ENCODE assay signal across 8 cellular contexts in genomic region chr1:96236156-96236739, GRCh38.
A peak's percentile ranks its signal among the peaks of the same experiment; 100 is the strongest.
DNase-seq lines count a peak whose midpoint lies in the region; ATAC-seq and TF ChIP-seq lines count a peak whose summit lies in the region.

No MANE protein-coding gene starts in this region.

- H3K36me3 ChIP-seq in mesendoderm (ENCODE audit: control insufficient read depth, insufficient read depth, low read length) = no peaks in the 10 kb centered on the region

- no peaks in the 10 kb centered on the region for H3K27me3 ChIP-seq in mesendoderm (ENCODE audit: insufficient read depth, low read length, poor library complexity)

- peaks cover 2% of the 10 kb centered on the region for H3K4me1 ChIP-seq in mesendoderm (ENCODE audit: control insufficient read depth, low read depth, low read length)

- no peak overlapping the region for H3K23ac ChIP-seq in mesendoderm (ENCODE audit: low read length)

- no peak overlapping the region for H2AK5ac ChIP-seq in mesendoderm (ENCODE audit: low read length)

- no peak overlapping the region for H2BK120ac ChIP-seq in mesendoderm (ENCODE audit: low read depth, low read length)

- no peak overlapping the region for H4K5ac ChIP-seq in mesendoderm (ENCODE audit: low read length)

- H2BK15ac ChIP-seq in mesendoderm (replicated peaks; ENCODE audit: low read depth) = no peak overlapping the region

- no peak overlapping the region for H3K4ac ChIP-seq in mesendoderm (ENCODE audit: low read depth, low read length)

- no peak overlapping the region for H3K4me3 ChIP-seq in choroid plexus epithelial cell (ENCODE audit: low read depth, low read length)
- H3K4me3 ChIP-seq in mesendoderm (ENCODE audit: low read length) = no peak overlapping the region

- H4K8ac ChIP-seq in mesendoderm (ENCODE audit: low read depth, low read length) = no peak overlapping the region

- H3K18ac ChIP-seq in mesendoderm (ENCODE audit: low read length) = no peak overlapping the region

- no peak overlapping the region for H3K9ac ChIP-seq in mesendoderm (ENCODE audit: low read length)

- no peak overlapping the region for H3K56ac ChIP-seq in mesendoderm (ENCODE audit: low read length)

- ATAC-seq in HG03175 (IDR thresholded peaks at IDR 0.05; ENCODE audit: unreplicated experiment) (peak; percentile 66), GM19397 (IDR thresholded peaks at IDR 0.05; ENCODE audit: unreplicated experiment) (no peak)

- DNase-seq in DMS79 treated with DMSO at 0.1 percent for 48 hours (lab: John Stamatoyannopoulos, UW) (peak; percentile 53), DMS79 (lab: John Stamatoyannopoulos, UW) (no peak), NOMO-1 treated with DMSO at 0.1 percent for 48 hours (lab: John Stamatoyannopoulos, UW; ENCODE audit: unreplicated experiment) (peak; percentile 40), choroid plexus epithelial cell (ENCODE audit: low read depth) (peak; percentile 86), mesendoderm (peak; percentile 67), HuH-7.5 (ENCODE audit: low spot score) (no peak)

- H3K4me2 ChIP-seq in mesendoderm (ENCODE audit: low read length) = no peak overlapping the region

- WGBS in mesendoderm (ENCODE audit: extremely low coverage, insufficient coverage, low lambda C conversion rate) = no CpG with 5 or more reads among the region's 4 CpGs

- H3K27ac ChIP-seq in mesendoderm (ENCODE audit: low read depth, low read length) = no peak overlapping the region

- no peak overlapping the region for H2BK5ac ChIP-seq in mesendoderm (ENCODE audit: low read length)

- no peaks in the 10 kb centered on the region for H3K79me1 ChIP-seq in mesendoderm (ENCODE audit: low read length)

- no peaks in the 10 kb centered on the region for H3K79me2 ChIP-seq in mesendoderm (ENCODE audit: control insufficient read depth, insufficient read depth, low read length)

- TF ChIP-seq CTCF in choroid plexus epithelial cell (conservative IDR thresholded peaks at IDR 0.05; ENCODE audit: low read depth, low read length) = peak; percentile 65

Comparison
In these comparisons a context has a peak if more than half of its experiments do, and no peak if none do; other contexts are left out.
1. DNase-seq: peak in DMS79 treated with DMSO at 0.1 percent for 48 hours (single experiment), NOMO-1 treated with DMSO at 0.1 percent for 48 hours (single experiment), choroid plexus epithelial cell (single experiment) and mesendoderm (single experiment); none in DMS79 (single experiment) and HuH-7.5 (single experiment).